In genomic region chr2:37625781-37626548, GRCh38 we compare ENCODE assay signal across 8 cellular contexts. TPM values are rescaled to one million over a fixed set of nuclear protein-coding genes. Genes with fewer than 3 reads are reported as not detected.
DNase-seq lines count a peak whose midpoint lies in the region; ATAC-seq and TF ChIP-seq lines count a peak whose summit lies in the region.

No MANE protein-coding gene starts in this region.

- no TSS peak for BruUV-seq in Calu3 (replicated peaks; lab: Mats Ljungman, UMichigan)

- H3K36me3 ChIP-seq in lung (ENCODE audit: control insufficient read depth in 2 of 2, insufficient read depth in 2 of 2, low read length in 2 of 2) (no peaks in the 10 kb centered on the region), testis (ENCODE audit: low read depth, missing control alignments) (no peaks in the 10 kb centered on the region)

- H3K9me3 Mint-ChIP-seq in activated T-cell treated with anti-CD3 and anti-CD28 coated beads, Interleukin-2, amount 50 U/mL, for 24 hours, result peaks cover 11% of the 10 kb centered on the region
- H3K9me3 Mint-ChIP-seq in Calu3 (ENCODE audit: low read depth, unreplicated experiment), result peaks cover 4% of the 10 kb centered on the region

- H3K4me3 ChIP-seq in lung (no peak overlapping the region), testis (no peak overlapping the region)

- H3K9me3 ChIP-seq in lung (ENCODE audit: control insufficient read depth in 2 of 2, insufficient read depth in 1 of 2, low read length in 1 of 2) (no peaks in the 10 kb centered on the region), testis (no peaks in the 10 kb centered on the region)

- H3K4me1 ChIP-seq in lung (ENCODE audit: control insufficient read depth in 2 of 2, insufficient read depth in 2 of 2, low read length in 2 of 2), result peaks cover 7 to 8% of the 10 kb centered on the region in 2 donors
- H3K4me1 ChIP-seq in testis, result peaks cover 8% of the 10 kb centered on the region

- TF ChIP-seq CTCF in lung (IDR thresholded peaks at IDR 0.05; ENCODE audit: control extremely low read depth, extremely low read depth) (no peak), testis (IDR thresholded peaks at IDR 0.05) (no peak), Calu3 (IDR thresholded peaks at IDR 0.05; ENCODE audit: unreplicated experiment) (no peak)

- H3K27me3 Mint-ChIP-seq in activated T-cell treated with anti-CD3 and anti-CD28 coated beads, Interleukin-2, amount 50 U/mL, for 24 hours, result no peaks in the 10 kb centered on the region
- H3K27me3 Mint-ChIP-seq in Calu3 (ENCODE audit: unreplicated experiment), result no peaks in the 10 kb centered on the region

- TF ChIP-seq POLR2A in testis (IDR thresholded peaks at IDR 0.05), result no peak

- peaks cover 4% of the 10 kb centered on the region for H3K36me3 Mint-ChIP-seq in activated T-cell treated with anti-CD3 and anti-CD28 coated beads, Interleukin-2, amount 50 U/mL, for 24 hours (ENCODE audit: low read depth)
- no peaks in the 10 kb centered on the region for H3K36me3 Mint-ChIP-seq in Calu3 (ENCODE audit: insufficient read depth, unreplicated experiment)

- no peaks in the 10 kb centered on the region for H3K27me3 ChIP-seq in lung (ENCODE audit: control insufficient read depth, insufficient read depth)
- no peaks in the 10 kb centered on the region for H3K27me3 ChIP-seq in testis

- DNase-seq in activated T-cell treated with anti-CD3 and anti-CD28 coated beads, Interleukin-2, amount 50 U/mL, for 24 hours, result peak; percentile 61
- DNase-seq in lung (ENCODE audit: low spot score) (no peak), testis (peak; percentile 59), Calu3 (no peak), HuH-7 (ENCODE audit: low spot score) (no peak), GM19240 (ENCODE audit: insufficient read length, low spot score) (no peak)

- intact Hi-C loops in testis (cut with DNase I; ENCODE audit: low total_unique reads) (no loop called here), Calu3 (cut with micrococcal nuclease; ENCODE audit: unreplicated experiment) (no loop called here)

- ATAC-seq in GM18861 (IDR thresholded peaks at IDR 0.05; ENCODE audit: unreplicated experiment) (peak; percentile 60), HG03460 (IDR thresholded peaks at IDR 0.05; ENCODE audit: unreplicated experiment) (peak; percentile 57), lung (ENCODE audit: insufficient read depth, low FRiP score) (no peak)

- peaks cover 95% of the 10 kb centered on the region for H3K4me1 Mint-ChIP-seq in activated T-cell treated with anti-CD3 and anti-CD28 coated beads, Interleukin-2, amount 50 U/mL, for 24 hours (ENCODE audit: low read depth)
- peaks cover 12% of the 10 kb centered on the region for H3K4me1 Mint-ChIP-seq in Calu3 (ENCODE audit: low read depth, unreplicated experiment)

- peak overlapping the region; percentile 45 for H3K4me3 Mint-ChIP-seq in activated T-cell treated with anti-CD3 and anti-CD28 coated beads, Interleukin-2, amount 50 U/mL, for 24 hours
- H3K4me3 Mint-ChIP-seq in Calu3 (ENCODE audit: low read depth, unreplicated experiment), result no peak overlapping the region

- CTCF ChIA-PET in Calu3 (lab: Charles Lee), result no interaction called here

- H3K27ac Mint-ChIP-seq in activated T-cell treated with anti-CD3 and anti-CD28 coated beads, Interleukin-2, amount 50 U/mL, for 24 hours, result peak overlapping the region; percentile 95
- no peak overlapping the region for H3K27ac Mint-ChIP-seq in Calu3 (ENCODE audit: unreplicated experiment)

- WGBS in lung, 2 donors, result 37 to 50% methylated on average over 12 of the region's 12 CpGs
- WGBS in testis, 2 donors, result 47 to 69% methylated on average over 11 to 12 of the region's 12 CpGs

- H3K27ac ChIP-seq in lung (ENCODE audit: low read depth in 1 of 2, low read length in 1 of 2) (peak overlapping the region; percentile 27 to 52), testis (peak overlapping the region in 1 of 2 donors; percentile 37)

RNA-seq across cellular contexts. Expression of gene CDC42EP3, which starts 45.5 kb away (rescaled TPM):
- total RNA-seq in lung (10 to 100 TPM; 38.7 to 59.0 TPM), testis (10 to 100 TPM; 44.3 to 50.6 TPM), Calu3 (2022) (26.9 and 29.4 TPM in 2 replicates)
- polyA plus RNA-seq in lung (10 to 100 TPM; 22.9 to 37.4 TPM), testis (ENCODE audit: insufficient read depth, low read depth, low replicate concordance) (107 TPM)

Comparison
In these comparisons a context has a peak if more than half of its experiments do, and no peak if none do; other contexts are left out.
1. DNase-seq: peak in activated T-cell treated with anti-CD3 and anti-CD28 coated beads, Interleukin-2, amount 50 U/mL, for 24 hours (single experiment) and testis (single experiment); none in lung (single experiment), Calu3 (single experiment), HuH-7 (single experiment) and GM19240 (single experiment).